9 cellular contexts compared by ENCODE assay signal in the genomic region with DNA sequence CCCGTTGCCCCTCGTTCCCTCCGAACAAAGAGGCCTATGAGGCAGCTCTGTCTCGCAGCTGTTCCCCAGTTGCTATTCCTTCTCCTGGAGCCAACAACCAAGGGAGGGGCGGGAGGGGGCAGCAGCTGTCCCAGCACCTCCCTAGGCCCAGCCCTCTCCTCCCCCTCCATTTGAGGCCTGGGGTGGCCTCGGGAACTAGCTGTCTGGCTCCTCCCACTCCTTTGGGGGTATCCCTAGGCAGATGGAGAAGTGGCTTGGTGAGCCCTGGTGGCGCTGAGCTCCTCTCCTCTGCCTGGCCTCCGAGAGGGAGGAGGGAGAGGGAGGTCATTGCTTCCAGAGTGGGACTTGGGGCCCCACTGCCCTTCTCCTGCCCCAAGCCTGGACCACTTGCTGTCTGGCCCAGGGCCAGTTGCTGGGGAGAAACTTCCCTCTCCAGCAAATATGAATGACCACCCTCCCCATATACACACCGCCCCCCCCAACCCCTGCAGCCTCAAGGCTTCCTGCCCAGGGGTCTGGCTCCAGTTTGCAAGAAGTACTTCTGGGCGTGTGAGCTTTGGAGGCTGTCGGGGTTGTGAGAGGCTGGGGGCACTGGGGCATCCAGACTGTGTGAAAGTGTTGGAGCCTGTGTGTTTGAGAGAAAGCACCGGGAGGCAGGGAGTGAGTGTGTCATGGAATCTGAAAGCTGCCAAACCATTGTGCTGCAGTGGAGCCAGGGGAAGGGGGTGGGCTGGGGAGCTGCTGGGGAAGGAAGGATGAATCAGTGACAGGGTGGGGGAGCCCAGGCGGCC. TPM values are rescaled to one million over a fixed set of nuclear protein-coding genes. Genes with fewer than 3 reads are reported as not detected.
DNase-seq lines count a peak whose midpoint lies in the region; ATAC-seq, FAIRE-seq and TF ChIP-seq lines count a peak whose summit lies in the region.
"Had no signal": no experiment of that assay in that cellular context is flagged by ENCODE, and none has a peak within 500 bp of the region (broad histone marks: within the 10 kb centered on the region; RNA-seq: fewer than 3 reads in every experiment).

No MANE protein-coding gene starts in this region.

- no peak for TF ChIP-seq CTCF in kidney (IDR thresholded peaks at IDR 0.05; ENCODE audit: borderline replicate concordance, extremely low read depth, insufficient read depth)

- peaks cover 0 to 4% of the 10 kb centered on the region in 2 donors for H3K27me3 ChIP-seq in esophagus (ENCODE audit: control insufficient read depth in 1 of 2, insufficient read depth in 2 of 2, low read length in 2 of 2)
- peaks cover 4% of the 10 kb centered on the region for H3K27me3 ChIP-seq in muscle layer of duodenum (ENCODE audit: low read depth, low read length)
- H3K27me3 ChIP-seq in effector memory CD4-positive, alpha-beta T cell (replicated peaks; ENCODE audit: control insufficient read depth, insufficient read depth, low read length, poor library complexity, severe bottlenecking) = peaks cover 29% of the 10 kb centered on the region

- FAIRE-seq in kidney (lab: Jason Lieb, UNC) = no peak

- no peaks in the 10 kb centered on the region for H3K9me3 Mint-ChIP-seq in activated CD4-positive, alpha-beta memory T cell treated with anti-CD3 and anti-CD28 coated beads for 36 hours

- CTCF ChIA-PET in activated CD4-positive, alpha-beta memory T cell treated with anti-CD3 and anti-CD28 coated beads for 36 hours (lab: Charles Lee) = interaction anchor here (1.3 to 2.9 kb wide), 4 partner anchors 9 to 50 kb away, joined by 6 to 14 read pairs (median 8); no protein-coding TSS in a partner anchor

- DNase-seq in AG20443 (ENCODE audit: low spot score) = peak; percentile 81
- DNase-seq in NCI-H2227 (lab: John Stamatoyannopoulos, UW; ENCODE audit: unreplicated experiment) = peak; percentile 48
- no peak for DNase-seq in activated CD4-positive, alpha-beta memory T cell treated with anti-CD3 and anti-CD28 coated beads for 36 hours
- DNase-seq in kidney = no peak
- no peak for DNase-seq in effector memory CD4-positive, alpha-beta T cell
- no peak for DNase-seq in stimulated activated naive CD8-positive, alpha-beta T cell treated with anti-CD3 and anti-CD28 coated beads, Interleukin-15, Interleukin-2, amounts not matched to agents 100 U/mL and 50 U/mL, for 24 hours

- intact Hi-C loops in activated CD4-positive, alpha-beta memory T cell treated with anti-CD3 and anti-CD28 coated beads for 36 hours (cut with micrococcal nuclease) = no loop called here
- intact Hi-C loops in kidney (cut with DNase I) = no loop called here

- H3K36me3 ChIP-seq in esophagus (ENCODE audit: control insufficient read depth in 2 of 2, insufficient read depth in 2 of 2, low read length in 1 of 2) = peaks cover 0 to 7% of the 10 kb centered on the region in 2 donors
- peaks cover 18 to 32% of the 10 kb centered on the region in 2 donors for H3K36me3 ChIP-seq in muscle layer of duodenum (ENCODE audit: control insufficient read depth in 1 of 2, insufficient read depth in 2 of 2, low read length in 2 of 2)
- H3K36me3 ChIP-seq in kidney (ENCODE audit: control insufficient read depth in 1 of 2, insufficient read depth in 2 of 2, low read length in 2 of 2) = no peaks in the 10 kb centered on the region
- no peaks in the 10 kb centered on the region for H3K36me3 ChIP-seq in effector memory CD4-positive, alpha-beta T cell (ENCODE audit: control insufficient read depth, insufficient read depth, low read length)

- no peak overlapping the region for H3K4me3 Mint-ChIP-seq in activated CD4-positive, alpha-beta memory T cell treated with anti-CD3 and anti-CD28 coated beads for 36 hours

- no peak overlapping the region for H3K9ac ChIP-seq in kidney (ENCODE audit: low read length in 2 of 2)

- H3K27me3 Mint-ChIP-seq in activated CD4-positive, alpha-beta memory T cell treated with anti-CD3 and anti-CD28 coated beads for 36 hours = peaks cover 25% of the 10 kb centered on the region

- H3K9me3 ChIP-seq in esophagus (ENCODE audit: control insufficient read depth in 2 of 2, insufficient read depth in 1 of 2, low read depth in 1 of 2, low read length in 1 of 2) (no peaks in the 10 kb centered on the region), muscle layer of duodenum (ENCODE audit: control insufficient read depth in 1 of 2, low read length in 2 of 2) (no peaks in the 10 kb centered on the region), kidney (ENCODE audit: control insufficient read depth in 1 of 2, low read length in 2 of 2) (no peaks in the 10 kb centered on the region)
- H3K9me3 ChIP-seq in effector memory CD4-positive, alpha-beta T cell (ENCODE audit: control insufficient read depth, low read length) = no peaks in the 10 kb centered on the region

- H3K4me1 Mint-ChIP-seq in activated CD4-positive, alpha-beta memory T cell treated with anti-CD3 and anti-CD28 coated beads for 36 hours (ENCODE audit: low read depth) = peaks cover 11% of the 10 kb centered on the region

- no peaks in the 10 kb centered on the region for H3K36me3 Mint-ChIP-seq in activated CD4-positive, alpha-beta memory T cell treated with anti-CD3 and anti-CD28 coated beads for 36 hours

- WGBS in esophagus, 2 donors = 17 to 21% methylated on average over 12 to 13 of the region's 13 CpGs

- H3K4me1 ChIP-seq in esophagus (ENCODE audit: control insufficient read depth in 2 of 2, insufficient read depth in 2 of 2, low read length in 1 of 2) (peaks cover 5 to 21% of the 10 kb centered on the region in 2 donors), muscle layer of duodenum (ENCODE audit: control insufficient read depth in 1 of 2, insufficient read depth in 2 of 2, low read length in 2 of 2) (peaks cover 3 to 44% of the 10 kb centered on the region in 2 donors), kidney (ENCODE audit: control insufficient read depth in 1 of 2, insufficient read depth in 1 of 2, low read depth in 1 of 2, low read length in 2 of 2) (peaks cover 0 to 6% of the 10 kb centered on the region in 2 donors)
- H3K4me1 ChIP-seq in effector memory CD4-positive, alpha-beta T cell (ENCODE audit: control insufficient read depth, insufficient read depth, low read length, poor library complexity, severe bottlenecking) = peaks cover 19% of the 10 kb centered on the region

- no peak overlapping the region for H3K27ac Mint-ChIP-seq in activated CD4-positive, alpha-beta memory T cell treated with anti-CD3 and anti-CD28 coated beads for 36 hours

- H3K27ac ChIP-seq in esophagus (ENCODE audit: low read depth in 2 of 2, low read length in 1 of 2) = peak overlapping the region; percentile 74 to 88
- peak overlapping the region; percentile 90 for H3K27ac ChIP-seq in muscle layer of duodenum (ENCODE audit: low read length)
- H3K27ac ChIP-seq in kidney (ENCODE audit: low read depth in 2 of 2, low read length in 2 of 2) = no peak overlapping the region
- no peak overlapping the region for H3K27ac ChIP-seq in effector memory CD4-positive, alpha-beta T cell (ENCODE audit: insufficient read depth, low read length, poor library complexity, severe bottlenecking)

- H3K4me3 ChIP-seq in esophagus (ENCODE audit: low read depth in 1 of 2, low read length in 2 of 2) (no peak overlapping the region), muscle layer of duodenum (ENCODE audit: low read depth in 1 of 2, low read length in 2 of 2) (peak overlapping the region; percentile 67 to 76), kidney (ENCODE audit: low read length in 2 of 2) (no peak overlapping the region)
- no peak overlapping the region for H3K4me3 ChIP-seq in effector memory CD4-positive, alpha-beta T cell (ENCODE audit: insufficient read depth, low read depth, low read length, poor library complexity, severe bottlenecking)

- POLR2A ChIA-PET in activated CD4-positive, alpha-beta memory T cell treated with anti-CD3 and anti-CD28 coated beads for 36 hours (lab: Charles Lee) = no interaction called here

- no peak for ATAC-seq in stimulated activated naive CD8-positive, alpha-beta T cell treated with anti-CD3 and anti-CD28 coated beads, Interleukin-15, Interleukin-2, amounts not matched to agents 100 U/mL and 50 U/mL, for 24 hours

RNA-seq across cellular contexts. Expression of a gene that starts 3.1 kb away (rescaled TPM):
- polyA plus RNA-seq in esophagus = 1 to 10 TPM; 3.1 to 7.7 TPM
- under 1 TPM in 1 of 2 experiments, not detected in 1; 0.05 TPM for total RNA-seq in activated CD4-positive, alpha-beta memory T cell treated with anti-CD3 and anti-CD28 coated beads for 36 hours
- 12.2 TPM for total RNA-seq in kidney
- 2.8 TPM for polyA plus RNA-seq in kidney (ENCODE audit: insufficient read depth, low read depth, low replicate concordance)

RNA-seq across cellular contexts. Expression of a gene that starts 29.3 kb away (rescaled TPM):
- polyA plus RNA-seq in esophagus = 100 to 1,000 TPM; 260 to 273 TPM
- total RNA-seq in activated CD4-positive, alpha-beta memory T cell treated with anti-CD3 and anti-CD28 coated beads for 36 hours = 100 to 1,000 TPM; 113 to 117 TPM
- total RNA-seq in kidney = 161 TPM
- polyA plus RNA-seq in kidney (ENCODE audit: insufficient read depth, low read depth, low replicate concordance) = 684 TPM

RNA-seq across cellular contexts. Expression of a gene that starts 41.6 kb away (rescaled TPM):
- 1 to 10 TPM; 1.4 to 1.9 TPM for polyA plus RNA-seq in esophagus
- 1 to 10 TPM; 8.8 to 8.9 TPM for total RNA-seq in activated CD4-positive, alpha-beta memory T cell treated with anti-CD3 and anti-CD28 coated beads for 36 hours
- 4.2 TPM for total RNA-seq in kidney
- 1.4 TPM for polyA plus RNA-seq in kidney (ENCODE audit: insufficient read depth, low read depth, low replicate concordance)

RNA-seq across cellular contexts. Expression of a gene that starts 57.7 kb away (rescaled TPM):
- polyA plus RNA-seq in esophagus (not detected), kidney (ENCODE audit: insufficient read depth, low read depth, low replicate concordance) (not detected)
- total RNA-seq in activated CD4-positive, alpha-beta memory T cell treated with anti-CD3 and anti-CD28 coated beads for 36 hours = not detected
- not detected for total RNA-seq in kidney
- total RNA-seq: subcutaneous adipose tissue had no signal

Comparison
In these comparisons a context has a peak if more than half of its experiments do, and no peak if none do; other contexts are left out.
1. DNase-seq: peak in AG20443 (single experiment) and NCI-H2227 (single experiment); none in activated CD4-positive, alpha-beta memory T cell treated with anti-CD3 and anti-CD28 coated beads for 36 hours (single experiment), kidney (single experiment), effector memory CD4-positive, alpha-beta T cell (0 of 3) and stimulated activated naive CD8-positive, alpha-beta T cell treated with anti-CD3 and anti-CD28 coated beads, Interleukin-15, Interleukin-2, amounts not matched to agents 100 U/mL and 50 U/mL, for 24 hours (single experiment).
2. H3K27ac ChIP-seq: peak in esophagus (2 of 2) and muscle layer of duodenum (single experiment); none in kidney (0 of 2) and effector memory CD4-positive, alpha-beta T cell (single experiment).
3. H3K4me3 ChIP-seq: peak in muscle layer of duodenum (2 of 2); none in esophagus (0 of 2), kidney (0 of 2) and effector memory CD4-positive, alpha-beta T cell (single experiment).
4. RNA of a gene that starts 3.1 kb away (total RNA-seq): 12.2 TPM in kidney (single experiment); 0.05 TPM in activated CD4-positive, alpha-beta memory T cell treated with anti-CD3 and anti-CD28 coated beads for 36 hours; every median in the first group is over 10 times any median in the second.